ENCODE assay signal across 15 cellular contexts in genomic region chr15:51884517-51885236, GRCh38. TPM values are rescaled to one million over a fixed set of nuclear protein-coding genes. Genes with fewer than 3 reads are reported as not detected.
DNase-seq lines count a peak whose midpoint lies in the region; ATAC-seq and TF ChIP-seq lines count a peak whose summit lies in the region.
"Had no signal": no experiment of that assay in that cellular context is flagged by ENCODE, and none has a peak within 500 bp of the region (broad histone marks: within the 10 kb centered on the region; RNA-seq: fewer than 3 reads in every experiment).

No MANE protein-coding gene starts in this region.

- H2BK5ac ChIP-seq in IMR-90 (ENCODE audit: low read depth, low read length, poor library complexity, severe bottlenecking) (peak overlapping the region; percentile 2), mesenchymal stem cell (ENCODE audit: low read depth, low read length, poor library complexity, severe bottlenecking) (no peak overlapping the region)

- no peaks in the 10 kb centered on the region for H3K27me3 ChIP-seq in CD4-positive, CD25-positive, alpha-beta regulatory T cell (ENCODE audit: control insufficient read depth, insufficient read depth, low read length)
- H3K27me3 ChIP-seq in IMR-90 (ENCODE audit: control insufficient read depth, insufficient read depth, low read length) = no peaks in the 10 kb centered on the region
- H3K27me3 ChIP-seq in endodermal cell (ENCODE audit: control insufficient read depth, insufficient read depth, low read length, poor library complexity, severe bottlenecking) = no peaks in the 10 kb centered on the region
- H3K27me3 ChIP-seq in mesenchymal stem cell (ENCODE audit: control insufficient read depth in 1 of 2, insufficient read depth in 1 of 2, low read length in 2 of 2) = no peaks in the 10 kb centered on the region

- in situ Hi-C loops in IMR-90 (cut with MboI; ENCODE audit: low sequenced_read_pairs) = no loop called here

- no peaks in the 10 kb centered on the region for H3K9me3 ChIP-seq in CD4-positive, CD25-positive, alpha-beta regulatory T cell (ENCODE audit: control insufficient read depth in 2 of 2, low read length in 2 of 2)
- no peaks in the 10 kb centered on the region for H3K9me3 ChIP-seq in IMR-90 (ENCODE audit: control insufficient read depth, insufficient read depth, low read length)
- peaks cover 16% of the 10 kb centered on the region for H3K9me3 ChIP-seq in endodermal cell (ENCODE audit: control insufficient read depth, low read length)
- no peaks in the 10 kb centered on the region for H3K9me3 ChIP-seq in mesenchymal stem cell (ENCODE audit: control insufficient read depth, low read length)

- peak overlapping the region; percentile 82; the same call in 1 of the 2 replicates for H3K23ac ChIP-seq in IMR-90 (ENCODE audit: low read depth, low read length)
- no peak overlapping the region for H3K23ac ChIP-seq in mesenchymal stem cell (ENCODE audit: low read length in 2 of 2)

- dilution Hi-C loops in IMR-90 (cut with HindIII; ENCODE audit: low sequenced_read_pairs, unreplicated experiment) = no loop called here

- H4K8ac ChIP-seq in IMR-90 (ENCODE audit: low read depth in 2 of 2, low read length in 2 of 2) (peak overlapping the region; percentile 12 to 64), mesenchymal stem cell (ENCODE audit: low read length) (no peak overlapping the region)

- peaks cover 13% of the 10 kb centered on the region; the same call in 1 of the 2 replicates for H3K9me1 ChIP-seq in IMR-90 (ENCODE audit: insufficient read depth, low read length)

- H4K20me1 ChIP-seq in IMR-90 (ENCODE audit: insufficient read depth, low read length) = 0 out of 2 replicates have a peak, but pooled peaks cover 9% of the 10 kb centered on the region

- H3K4ac ChIP-seq in IMR-90 (ENCODE audit: low read depth, low read length) = peak overlapping the region; percentile 75
- H3K4ac ChIP-seq in mesenchymal stem cell (ENCODE audit: low read depth in 1 of 2, low read length in 2 of 2) = peak overlapping the region in 1 of 2 experiments; percentile 41

- TF ChIP-seq RAD21 in IMR-90 (IDR thresholded peaks at IDR 0.05; ENCODE audit: low read length) = no peak

- H2BK20ac ChIP-seq in IMR-90 (ENCODE audit: low read depth, low read length) = peak overlapping the region; percentile 77; the same call in 1 of the 2 replicates

- H4K91ac ChIP-seq in IMR-90 (ENCODE audit: insufficient read depth, low read depth, low read length) = peak overlapping the region; percentile 79; the same call in 1 of the 2 replicates
- no peak overlapping the region for H4K91ac ChIP-seq in mesenchymal stem cell (ENCODE audit: low read length)

- H3K27ac Mint-ChIP-seq in CD4-positive, CD25-positive, alpha-beta regulatory T cell = peak overlapping the region; percentile 3 to 55 (median 38)
- no peak overlapping the region for H3K27ac Mint-ChIP-seq in endodermal cell
- H3K27ac Mint-ChIP-seq: activated naive CD4-positive, alpha-beta T cell treated with anti-CD3 and anti-CD28 coated beads, Interleukin-2, amount 50 U/mL, for 24 hours had no signal

- H4K5ac ChIP-seq in IMR-90 (ENCODE audit: low read depth, low read length) = peak overlapping the region; percentile 80; the same call in 1 of the 2 replicates

- ATAC-seq in CD4-positive, CD25-positive, alpha-beta regulatory T cell (ENCODE audit: low read depth in 2 of 2) = no peak
- ATAC-seq in IMR-90 (ENCODE audit: low read depth) (peak; percentile 25; the same call in 1 of the 2 replicates), HG02798 (IDR thresholded peaks at IDR 0.05; ENCODE audit: poor library complexity, unreplicated experiment) (no peak), HG03565 (IDR thresholded peaks at IDR 0.05; ENCODE audit: unreplicated experiment) (no peak)
- ATAC-seq: natural killer cell had no signal

- H3K56ac ChIP-seq in IMR-90 (ENCODE audit: extremely low read depth, insufficient read depth, low read length) = peak overlapping the region; percentile 14; the same call in 1 of the 2 replicates

- DNase-seq in CD4-positive, CD25-positive, alpha-beta regulatory T cell = no peak
- DNase-seq in IMR-90 (peak; percentile 49), endodermal cell (no peak), mesenchymal stem cell (no peak), hepatic stellate cell (ENCODE audit: low spot score) (no peak), NCI-H1436 treated with DMSO at 0.1 percent for 48 hours (lab: John Stamatoyannopoulos, UW) (no peak)
- DNase-seq: cortex of kidney, foreskin melanocyte, natural killer cell, NCI-H2029 treated with DMSO at 0.1 percent for 48 hours, PC-9 had no signal

- no peak overlapping the region for H2AK9ac ChIP-seq in IMR-90 (replicated peaks; ENCODE audit: low read depth, low read length, poor library complexity)

- peaks cover 23% of the 10 kb centered on the region for H3K36me3 Mint-ChIP-seq in CD4-positive, CD25-positive, alpha-beta regulatory T cell
- peaks cover 49% of the 10 kb centered on the region for H3K36me3 Mint-ChIP-seq in endodermal cell (ENCODE audit: low read depth)
- H3K36me3 Mint-ChIP-seq: natural killer cell had no signal

- peaks cover 27 to 38% (median 28%) of the 10 kb centered on the region in 4 donors for H3K4me1 Mint-ChIP-seq in CD4-positive, CD25-positive, alpha-beta regulatory T cell
- peaks cover 2% of the 10 kb centered on the region for H3K4me1 Mint-ChIP-seq in endodermal cell

- H3K4me2 ChIP-seq in IMR-90 (ENCODE audit: low read depth, low read length) (peak overlapping the region; percentile 46; the same call in 1 of the 2 replicates), mesenchymal stem cell (ENCODE audit: low read length, poor library complexity, severe bottlenecking) (no peak overlapping the region)
- H3K4me2 ChIP-seq: PC-9 had no signal

- peaks cover 0 to 2% (median 0%) of the 10 kb centered on the region in 7 donors for H3K9me3 Mint-ChIP-seq in CD4-positive, CD25-positive, alpha-beta regulatory T cell
- H3K9me3 Mint-ChIP-seq in endodermal cell = peaks cover 12% of the 10 kb centered on the region
- H3K9me3 Mint-ChIP-seq: activated naive CD4-positive, alpha-beta T cell treated with anti-CD3 and anti-CD28 coated beads, Interleukin-2, amount 50 U/mL, for 24 hours; natural killer cell had no signal

- peaks cover 13% of the 10 kb centered on the region for H3K36me3 ChIP-seq in CD4-positive, CD25-positive, alpha-beta regulatory T cell (ENCODE audit: control insufficient read depth, insufficient read depth, low read length)
- H3K36me3 ChIP-seq in IMR-90 (ENCODE audit: control insufficient read depth, insufficient read depth, low read length) = peaks cover 4% of the 10 kb centered on the region; the same call in 1 of the 2 replicates
- H3K36me3 ChIP-seq in endodermal cell (ENCODE audit: control insufficient read depth, insufficient read depth, low read length) = peaks cover 39% of the 10 kb centered on the region
- peaks cover 7 to 22% of the 10 kb centered on the region in 2 experiments for H3K36me3 ChIP-seq in mesenchymal stem cell (ENCODE audit: control insufficient read depth in 1 of 2, insufficient read depth in 2 of 2, low read depth in 1 of 2, low read length in 2 of 2)

- CTCF ChIA-PET in IMR-90 (lab: Yijun Ruan, JAX) = interaction anchor here (0.6 kb wide), 3 partner anchors 372 to 690 kb away, joined by 3 to 4 read pairs (median 3); no protein-coding TSS in a partner anchor

- intact Hi-C loops in IMR-90 (cut with micrococcal nuclease) = loop anchor here (5.0 kb wide), 1 partner anchor 343 kb away; no protein-coding TSS in a partner anchor

- H3K27me3 Mint-ChIP-seq in CD4-positive, CD25-positive, alpha-beta regulatory T cell = no peaks in the 10 kb centered on the region
- no peaks in the 10 kb centered on the region for H3K27me3 Mint-ChIP-seq in endodermal cell (ENCODE audit: insufficient read depth)
- H3K27me3 Mint-ChIP-seq: activated naive CD4-positive, alpha-beta T cell treated with anti-CD3 and anti-CD28 coated beads, Interleukin-2, amount 50 U/mL, for 24 hours had no signal

- no peaks in the 10 kb centered on the region for H3K4me1 ChIP-seq in CD4-positive, CD25-positive, alpha-beta regulatory T cell (ENCODE audit: control insufficient read depth, insufficient read depth, low read length, poor library complexity, severe bottlenecking)
- peaks cover 12% of the 10 kb centered on the region for H3K4me1 ChIP-seq in IMR-90 (ENCODE audit: control insufficient read depth, insufficient read depth, low read length)
- H3K4me1 ChIP-seq in endodermal cell (ENCODE audit: control insufficient read depth, insufficient read depth, low read length) = no peaks in the 10 kb centered on the region
- no peaks in the 10 kb centered on the region for H3K4me1 ChIP-seq in mesenchymal stem cell (ENCODE audit: control insufficient read depth, insufficient read depth, low read depth, low read length)

- no peak overlapping the region for H2BK12ac ChIP-seq in mesenchymal stem cell (ENCODE audit: low read length in 2 of 2)

- H3K9ac ChIP-seq in IMR-90 (ENCODE audit: low read depth, low read length) = 0 out of 2 replicates have a peak overlapping the region, but pooled peaks have one; percentile 13
- no peak overlapping the region for H3K9ac ChIP-seq in endodermal cell (ENCODE audit: extremely low read depth, low read length, poor library complexity, severe bottlenecking)
- peak overlapping the region; percentile 23 for H3K9ac ChIP-seq in mesenchymal stem cell (ENCODE audit: low read length)

- no peak for TF ChIP-seq POLR2A in IMR-90 (IDR thresholded peaks at IDR 0.05; ENCODE audit: low read depth, low read length)

- peak overlapping the region; percentile 72 for H3K14ac ChIP-seq in IMR-90 (replicated peaks; ENCODE audit: low read depth, low read length)
- H3K14ac ChIP-seq in mesenchymal stem cell (ENCODE audit: low read length in 2 of 2) = no peak overlapping the region

- H3K18ac ChIP-seq in IMR-90 (ENCODE audit: low read depth, low read length) (peak overlapping the region; percentile 33), mesenchymal stem cell (ENCODE audit: low read depth in 1 of 2, low read length in 2 of 2) (no peak overlapping the region)

- H3K27ac ChIP-seq in CD4-positive, CD25-positive, alpha-beta regulatory T cell (ENCODE audit: insufficient read depth, low read length, poor library complexity, severe bottlenecking) = no peak overlapping the region
- H3K27ac ChIP-seq in IMR-90 (ENCODE audit: insufficient read depth, low read length) (peak overlapping the region; percentile 57; the same call in 1 of the 2 replicates), endodermal cell (ENCODE audit: low read depth, low read length) (peak overlapping the region; percentile 25), mesenchymal stem cell (ENCODE audit: low read length, poor library complexity, severe bottlenecking) (no peak overlapping the region)
- H3K27ac ChIP-seq: PC-9 had no signal

- no peak overlapping the region for H3K4me3 Mint-ChIP-seq in CD4-positive, CD25-positive, alpha-beta regulatory T cell
- H3K4me3 Mint-ChIP-seq in endodermal cell = no peak overlapping the region
- H3K4me3 Mint-ChIP-seq: activated naive CD4-positive, alpha-beta T cell treated with anti-CD3 and anti-CD28 coated beads, Interleukin-2, amount 50 U/mL, for 24 hours; natural killer cell had no signal

- H3K4me3 ChIP-seq in CD4-positive, CD25-positive, alpha-beta regulatory T cell (ENCODE audit: low read depth, low read length) = no peak overlapping the region
- H3K4me3 ChIP-seq in IMR-90 (ENCODE audit: insufficient read depth, low read depth, low read length) (no peak overlapping the region), endodermal cell (ENCODE audit: low read length) (no peak overlapping the region), mesenchymal stem cell (ENCODE audit: insufficient read depth in 1 of 2, low read depth in 1 of 2, low read length in 2 of 2) (no peak overlapping the region)
- H3K4me3 ChIP-seq: PC-9, skin epidermis had no signal

- H2BK15ac ChIP-seq in IMR-90 (ENCODE audit: low read depth, low read length) (peak overlapping the region; percentile 79; the same call in 2 of the 3 replicates), mesenchymal stem cell (ENCODE audit: low read depth, poor library complexity, severe bottlenecking) (no peak overlapping the region)

- no TSS peak for BruUV-seq in IMR-90 (replicated peaks; lab: Mats Ljungman, UMichigan)

- TF ChIP-seq CTCF in IMR-90 (conservative IDR thresholded peaks at IDR 0.05; ENCODE audit: low read depth, low read length) (no peak), endodermal cell (conservative IDR thresholded peaks at IDR 0.05) (no peak)

- H3K79me1 ChIP-seq in IMR-90 (ENCODE audit: low read depth in 1 of 2, low read length in 2 of 2) (peaks cover 27 to 46% of the 10 kb centered on the region in 2 experiments), mesenchymal stem cell (replicated peaks; ENCODE audit: low read length, poor library complexity, severe bottlenecking) (peaks cover 12% of the 10 kb centered on the region)

- H2BK120ac ChIP-seq in IMR-90 (ENCODE audit: low read depth, low read length) = peak overlapping the region; percentile 69
- H2BK120ac ChIP-seq in mesenchymal stem cell (ENCODE audit: low read depth, low read length) = no peak overlapping the region

- POLR2A ChIA-PET in IMR-90 (lab: Charles Lee; ENCODE audit: unreplicated experiment) = no interaction called here

- H2AFZ ChIP-seq in IMR-90 (replicated peaks; ENCODE audit: low read length, poor library complexity) = no peak overlapping the region
- no peak overlapping the region for H2AFZ ChIP-seq in mesenchymal stem cell (ENCODE audit: low read depth, low read length)
- H2AFZ ChIP-seq: PC-9 had no signal

- H2AK5ac ChIP-seq in IMR-90 (ENCODE audit: low read depth, low read length) (0 out of 2 replicates have a peak overlapping the region, but pooled peaks have one; percentile 40), mesenchymal stem cell (ENCODE audit: low read length, severe bottlenecking) (peak overlapping the region; percentile 48)

RNA-seq across cellular contexts. Expression of gene TMOD3, which starts 55.2 kb away (rescaled TPM):
- 68.2 TPM for total RNA-seq in CD4-positive, CD25-positive, alpha-beta regulatory T cell
- polyA plus RNA-seq in CD4-positive, CD25-positive, alpha-beta regulatory T cell = 10 to 100 TPM; 28.3 to 41.2 (median 32.5) TPM
- 22.0 and 51.1 TPM in 2 replicates for total RNA-seq in IMR-90 (2012; rRNA removed)
- polyA plus RNA-seq in IMR-90 (2012; rRNA removed) = 7.4 and 10.7 TPM in 2 replicates
- 2.5 and 4.7 TPM in 2 replicates for polyA plus RNA-seq in IMR-90 (2012; cell fraction: cytosol; rRNA removed)
- polyA plus RNA-seq in IMR-90 (2012; cell fraction: nucleus; rRNA removed; ENCODE audit: low replicate concordance) = 2.7 and 5.9 TPM in 2 replicates
- total RNA-seq in endodermal cell = 10 to 100 TPM; 39.6 to 44.4 TPM
- polyA plus RNA-seq in endodermal cell (2013, experiment 1 of 2) = 20.6 TPM
- 21.4 TPM for polyA plus RNA-seq in endodermal cell (2013, experiment 2 of 2)
- polyA plus RNA-seq in mesenchymal stem cell (2013, experiment 1 of 2) = 23.3 TPM
- polyA plus RNA-seq in mesenchymal stem cell (2013, experiment 2 of 2) = 24.1 TPM

Comparison
In these comparisons a context has a peak if more than half of its experiments do, and no peak if none do; other contexts are left out.
1. H3K27ac ChIP-seq: peak in IMR-90 (single experiment) and endodermal cell (single experiment); none in CD4-positive, CD25-positive, alpha-beta regulatory T cell (single experiment) and mesenchymal stem cell (single experiment).